In the genomic region with DNA sequence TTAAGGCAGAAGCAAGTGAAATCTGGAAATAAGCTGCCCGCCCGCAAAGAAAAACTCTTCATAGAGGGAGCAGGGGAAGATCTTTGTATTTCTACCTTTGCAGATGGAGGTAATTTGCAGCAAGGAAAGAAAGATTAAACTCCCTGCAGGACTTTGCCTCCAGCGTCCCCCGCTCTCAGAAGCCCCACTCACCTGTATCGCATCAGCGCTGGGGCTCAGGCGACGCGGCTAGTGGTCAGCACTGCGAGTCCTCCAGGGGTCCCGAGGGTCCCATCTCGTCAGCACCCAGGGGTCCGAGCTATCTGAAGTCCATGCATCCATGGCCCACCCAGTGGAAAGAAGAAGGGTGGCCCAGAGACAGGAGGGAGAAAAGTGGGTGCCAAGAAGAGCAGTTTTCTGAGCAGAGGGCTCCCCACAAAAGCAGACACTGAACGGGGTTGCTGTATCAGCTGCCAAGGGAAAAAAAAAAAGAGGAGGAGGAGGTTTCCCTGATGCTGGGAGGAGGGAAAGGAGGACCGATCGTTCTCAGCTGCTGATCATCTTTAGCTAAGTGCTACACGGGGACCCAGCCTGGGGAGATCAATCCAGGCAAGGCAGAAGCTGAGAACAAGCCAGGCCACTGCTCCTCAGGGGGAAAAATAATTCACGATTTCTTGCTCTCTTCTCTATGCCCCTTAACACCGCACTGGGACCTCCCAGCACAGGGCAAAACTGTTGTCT, we compare ENCODE assay signal across 2 cellular contexts.
TF ChIP-seq lines count a peak whose summit lies in the region.

No MANE protein-coding gene starts in this region.

TF ChIP-seq in SK-N-SH, 30 proteins besides CTCF, POLR2A, EP300 and RAD21 (continued from another document):
- TF ChIP-seq EZH2phosphoT487 (IDR thresholded peaks at IDR 0.05; ENCODE audit: borderline replicate concordance, low read depth) (no peak), GATA2 (CRISPR knock-in tag; IDR thresholded peaks at IDR 0.05) (no peak), SMC3 (IDR thresholded peaks at IDR 0.05; ENCODE audit: low read depth, low read length) (no peak), TCF12 (IDR thresholded peaks at IDR 0.05) (no peak), GABPA (IDR thresholded peaks at IDR 0.05; ENCODE audit: low read depth) (no peak), RFX5 (IDR thresholded peaks at IDR 0.05; ENCODE audit: low read length) (no peak), YY1 (IDR thresholded peaks at IDR 0.05; ENCODE audit: low read depth) (no peak), TEAD4 (IDR thresholded peaks at IDR 0.05; ENCODE audit: borderline replicate concordance, insufficient read depth) (no peak), FOSL2 (IDR thresholded peaks at IDR 0.05; ENCODE audit: borderline replicate concordance, low read depth) (no peak), TAF1 (IDR thresholded peaks at IDR 0.05; ENCODE audit: borderline replicate concordance, low read depth, low read length) (no peak), RCOR1 (IDR thresholded peaks at IDR 0.05; ENCODE audit: low read length) (no peak), RXRA (IDR thresholded peaks at IDR 0.05; ENCODE audit: borderline replicate concordance, low read depth) (no peak), FOXJ3 (CRISPR knock-in tag; IDR thresholded peaks at IDR 0.05) (no peak)
- TF ChIP-seq, protein P1, sequence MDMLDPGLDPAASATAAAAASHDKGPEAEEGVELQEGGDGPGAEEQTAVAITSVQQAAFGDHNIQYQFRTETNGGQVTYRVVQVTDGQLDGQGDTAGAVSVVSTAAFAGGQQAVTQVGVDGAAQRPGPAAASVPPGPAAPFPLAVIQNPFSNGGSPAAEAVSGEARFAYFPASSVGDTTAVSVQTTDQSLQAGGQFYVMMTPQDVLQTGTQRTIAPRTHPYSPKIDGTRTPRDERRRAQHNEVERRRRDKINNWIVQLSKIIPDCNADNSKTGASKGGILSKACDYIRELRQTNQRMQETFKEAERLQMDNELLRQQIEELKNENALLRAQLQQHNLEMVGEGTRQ (IDR thresholded peaks at IDR 0.05; ENCODE audit: borderline replicate concordance, low read depth, low read length), result no peak
- TF ChIP-seq, protein P2, sequence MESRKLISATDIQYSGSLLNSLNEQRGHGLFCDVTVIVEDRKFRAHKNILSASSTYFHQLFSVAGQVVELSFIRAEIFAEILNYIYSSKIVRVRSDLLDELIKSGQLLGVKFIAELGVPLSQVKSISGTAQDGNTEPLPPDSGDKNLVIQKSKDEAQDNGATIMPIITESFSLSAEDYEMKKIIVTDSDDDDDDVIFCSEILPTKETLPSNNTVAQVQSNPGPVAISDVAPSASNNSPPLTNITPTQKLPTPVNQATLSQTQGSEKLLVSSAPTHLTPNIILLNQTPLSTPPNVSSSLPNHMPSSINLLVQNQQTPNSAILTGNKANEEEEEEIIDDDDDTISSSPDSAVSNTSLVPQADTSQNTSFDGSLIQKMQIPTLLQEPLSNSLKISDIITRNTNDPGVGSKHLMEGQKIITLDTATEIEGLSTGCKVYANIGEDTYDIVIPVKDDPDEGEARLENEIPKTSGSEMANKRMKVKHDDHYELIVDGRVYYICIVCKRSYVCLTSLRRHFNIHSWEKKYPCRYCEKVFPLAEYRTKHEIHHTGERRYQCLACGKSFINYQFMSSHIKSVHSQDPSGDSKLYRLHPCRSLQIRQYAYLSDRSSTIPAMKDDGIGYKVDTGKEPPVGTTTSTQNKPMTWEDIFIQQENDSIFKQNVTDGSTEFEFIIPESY (IDR thresholded peaks at IDR 0.05; ENCODE audit: borderline replicate concordance, low read depth), result no peak
- TF ChIP-seq, protein P3, sequence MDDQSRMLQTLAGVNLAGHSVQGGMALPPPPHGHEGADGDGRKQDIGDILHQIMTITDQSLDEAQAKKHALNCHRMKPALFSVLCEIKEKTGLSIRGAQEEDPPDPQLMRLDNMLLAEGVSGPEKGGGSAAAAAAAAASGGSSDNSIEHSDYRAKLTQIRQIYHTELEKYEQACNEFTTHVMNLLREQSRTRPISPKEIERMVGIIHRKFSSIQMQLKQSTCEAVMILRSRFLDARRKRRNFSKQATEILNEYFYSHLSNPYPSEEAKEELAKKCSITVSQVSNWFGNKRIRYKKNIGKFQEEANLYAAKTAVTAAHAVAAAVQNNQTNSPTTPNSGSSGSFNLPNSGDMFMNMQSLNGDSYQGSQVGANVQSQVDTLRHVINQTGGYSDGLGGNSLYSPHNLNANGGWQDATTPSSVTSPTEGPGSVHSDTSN (IDR thresholded peaks at IDR 0.05), result no peak
TF ChIP-seq in SK-N-SH: peak in this region for 0.

TF ChIP-seq in SK-N-SH treated with all-trans-retinoic acid at 6 μM for 48 hours, 23 proteins besides CTCF, POLR2A, EP300 and RAD21 (continued from another document):
- TF ChIP-seq, protein P4, sequence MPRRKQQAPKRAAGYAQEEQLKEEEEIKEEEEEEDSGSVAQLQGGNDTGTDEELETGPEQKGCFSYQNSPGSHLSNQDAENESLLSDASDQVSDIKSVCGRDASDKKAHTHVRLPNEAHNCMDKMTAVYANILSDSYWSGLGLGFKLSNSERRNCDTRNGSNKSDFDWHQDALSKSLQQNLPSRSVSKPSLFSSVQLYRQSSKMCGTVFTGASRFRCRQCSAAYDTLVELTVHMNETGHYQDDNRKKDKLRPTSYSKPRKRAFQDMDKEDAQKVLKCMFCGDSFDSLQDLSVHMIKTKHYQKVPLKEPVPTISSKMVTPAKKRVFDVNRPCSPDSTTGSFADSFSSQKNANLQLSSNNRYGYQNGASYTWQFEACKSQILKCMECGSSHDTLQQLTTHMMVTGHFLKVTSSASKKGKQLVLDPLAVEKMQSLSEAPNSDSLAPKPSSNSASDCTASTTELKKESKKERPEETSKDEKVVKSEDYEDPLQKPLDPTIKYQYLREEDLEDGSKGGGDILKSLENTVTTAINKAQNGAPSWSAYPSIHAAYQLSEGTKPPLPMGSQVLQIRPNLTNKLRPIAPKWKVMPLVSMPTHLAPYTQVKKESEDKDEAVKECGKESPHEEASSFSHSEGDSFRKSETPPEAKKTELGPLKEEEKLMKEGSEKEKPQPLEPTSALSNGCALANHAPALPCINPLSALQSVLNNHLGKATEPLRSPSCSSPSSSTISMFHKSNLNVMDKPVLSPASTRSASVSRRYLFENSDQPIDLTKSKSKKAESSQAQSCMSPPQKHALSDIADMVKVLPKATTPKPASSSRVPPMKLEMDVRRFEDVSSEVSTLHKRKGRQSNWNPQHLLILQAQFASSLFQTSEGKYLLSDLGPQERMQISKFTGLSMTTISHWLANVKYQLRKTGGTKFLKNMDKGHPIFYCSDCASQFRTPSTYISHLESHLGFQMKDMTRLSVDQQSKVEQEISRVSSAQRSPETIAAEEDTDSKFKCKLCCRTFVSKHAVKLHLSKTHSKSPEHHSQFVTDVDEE (CRISPR knock-in tag; IDR thresholded peaks at IDR 0.05), result no peak
- TF ChIP-seq ZNF565 (CRISPR knock-in tag; conservative IDR thresholded peaks at IDR 0.05; ENCODE audit: low read depth) (no peak), ARNTL (CRISPR knock-in tag; IDR thresholded peaks at IDR 0.05; ENCODE audit: borderline replicate concordance, low read depth) (no peak)
- TF ChIP-seq, protein P5, sequence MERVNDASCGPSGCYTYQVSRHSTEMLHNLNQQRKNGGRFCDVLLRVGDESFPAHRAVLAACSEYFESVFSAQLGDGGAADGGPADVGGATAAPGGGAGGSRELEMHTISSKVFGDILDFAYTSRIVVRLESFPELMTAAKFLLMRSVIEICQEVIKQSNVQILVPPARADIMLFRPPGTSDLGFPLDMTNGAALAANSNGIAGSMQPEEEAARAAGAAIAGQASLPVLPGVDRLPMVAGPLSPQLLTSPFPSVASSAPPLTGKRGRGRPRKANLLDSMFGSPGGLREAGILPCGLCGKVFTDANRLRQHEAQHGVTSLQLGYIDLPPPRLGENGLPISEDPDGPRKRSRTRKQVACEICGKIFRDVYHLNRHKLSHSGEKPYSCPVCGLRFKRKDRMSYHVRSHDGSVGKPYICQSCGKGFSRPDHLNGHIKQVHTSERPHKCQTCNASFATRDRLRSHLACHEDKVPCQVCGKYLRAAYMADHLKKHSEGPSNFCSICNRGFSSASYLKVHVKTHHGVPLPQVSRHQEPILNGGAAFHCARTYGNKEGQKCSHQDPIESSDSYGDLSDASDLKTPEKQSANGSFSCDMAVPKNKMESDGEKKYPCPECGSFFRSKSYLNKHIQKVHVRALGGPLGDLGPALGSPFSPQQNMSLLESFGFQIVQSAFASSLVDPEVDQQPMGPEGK (CRISPR knock-in tag; IDR thresholded peaks at IDR 0.05; ENCODE audit: borderline replicate concordance), result no peak
